In genomic region chr4:13160906-13161305, GRCh38 we compare ENCODE assay signal across 19 cellular contexts.
DNase-seq lines count a peak whose midpoint lies in the region; ATAC-seq and TF ChIP-seq lines count a peak whose summit lies in the region.
"Had no signal": no experiment of that assay in that cellular context is flagged by ENCODE, and none has a peak within 500 bp of the region (broad histone marks: within the 10 kb centered on the region; RNA-seq: fewer than 3 reads in every experiment).

No MANE protein-coding gene starts in this region.

- no peak overlapping the region for H3K9ac ChIP-seq in SK-N-SH

- H3K9me3 ChIP-seq in SK-N-SH (no peaks in the 10 kb centered on the region), adrenal gland (replicated peaks in 1 of 3) (no peaks in the 10 kb centered on the region)

- H3K27ac ChIP-seq in SK-N-SH (ENCODE audit: low read depth in 2 of 2, low read length in 1 of 2) (no peak overlapping the region), adrenal gland (no peak overlapping the region)
- H3K27ac ChIP-seq: coronary artery, RWPE1 had no signal

- POLR2A ChIA-PET in SK-N-SH (lab: Yijun Ruan, JAX) = no interaction called here

- CTCF ChIA-PET in SK-N-SH (lab: Yijun Ruan, JAX) = no interaction called here

- H3K79me2 ChIP-seq in SK-N-SH (ENCODE audit: insufficient read depth) = no peaks in the 10 kb centered on the region

- H3K9me2 ChIP-seq in SK-N-SH = no peaks in the 10 kb centered on the region

- intact Hi-C loops in adrenal gland (cut with DNase I) = no loop called here

- H3F3A ChIP-seq in SK-N-SH (replicated peaks; ENCODE audit: insufficient read depth) = no peaks in the 10 kb centered on the region

- H3K4me3 ChIP-seq in kidney epithelial cell (ENCODE audit: low read depth, low read length) (no peak overlapping the region), SK-N-SH (ENCODE audit: low read depth in 2 of 2, low read length in 1 of 2) (no peak overlapping the region), adrenal gland (no peak overlapping the region)
- H3K4me3 ChIP-seq: coronary artery had no signal

- no peak for TF ChIP-seq POLR2A in adrenal gland (IDR thresholded peaks at IDR 0.05)

- DNase-seq in AG08395 (ENCODE audit: low spot score) = peak; percentile 63
- DNase-seq in GM04503 (ENCODE audit: low read depth) = peak; percentile 23
- DNase-seq in RPMI7951 (ENCODE audit: low read depth) = peak; percentile 8
- peak; percentile 23 for DNase-seq in kidney epithelial cell (ENCODE audit: low read depth)
- no peak for DNase-seq in SK-N-SH
- DNase-seq in adrenal gland = no peak
- DNase-seq: activated CD8-positive, alpha-beta memory T cell treated with anti-CD3 and anti-CD28 coated beads for 24 hours; activated naive CD4-positive, alpha-beta T cell treated with Interleukin-2 at 50 U/mL for 16 hours; H9; Kasumi-1; midbrain; NCI-H2107; stimulated activated CD4-positive, alpha-beta T cell treated with anti-CD3 and anti-CD28 coated beads, Interleukin-4, amount 100 ng/mL, for 1 hour had no signal

- no peak for TF ChIP-seq RAD21 in SK-N-SH (IDR thresholded peaks at IDR 0.05; ENCODE audit: low read length)

- H2AFZ ChIP-seq in SK-N-SH (ENCODE audit: low read depth) = no peak overlapping the region

- H4K20me1 ChIP-seq in SK-N-SH (ENCODE audit: insufficient read depth) = no peaks in the 10 kb centered on the region

- TF ChIP-seq CTCF in kidney epithelial cell (IDR thresholded peaks at IDR 0.05; ENCODE audit: insufficient read depth, low read length, poor library complexity, severe bottlenecking) (no peak), SK-N-SH (IDR thresholded peaks at IDR 0.05) (no peak), adrenal gland (IDR thresholded peaks at IDR 0.05) (no peak)

- no peak overlapping the region for H3K4me2 ChIP-seq in SK-N-SH

- no peak for ATAC-seq in HG03565 (IDR thresholded peaks at IDR 0.05; ENCODE audit: unreplicated experiment)
- no peak for ATAC-seq in activated CD4-positive, CD25-positive, alpha-beta regulatory T cell treated with anti-CD3 and anti-CD28 coated beads, Interleukin-2, amount 50 U/mL, for 24 hours
- ATAC-seq: esophagus mucosa; stimulated activated effector memory CD8-positive, alpha-beta T cell treated with anti-CD3 and anti-CD28 coated beads, Interleukin-12 subunit alpha, Interleukin-12 subunit beta, amount 100 ng/mL, for 72 hours had no signal

- TF ChIP-seq EP300 in SK-N-SH (IDR thresholded peaks at IDR 0.05; ENCODE audit: borderline replicate concordance in 1 of 2, low read depth in 1 of 2, low read length in 1 of 2) = no peak

- H3K27me3 ChIP-seq in kidney epithelial cell (ENCODE audit: control insufficient read depth, insufficient read depth, low read length) (no peaks in the 10 kb centered on the region), SK-N-SH (ENCODE audit: insufficient read depth) (no peaks in the 10 kb centered on the region), adrenal gland (no peaks in the 10 kb centered on the region)

- 27% methylated on average over 2 of the region's 2 CpGs for WGBS in SK-N-SH (ENCODE audit: low lambda C conversion rate)
- 54 to 72% (median 59%) methylated on average over 2 of the region's 2 CpGs for WGBS in adrenal gland, 4 donors

- H3K36me3 ChIP-seq in kidney epithelial cell (ENCODE audit: control insufficient read depth, insufficient read depth, low read length) = no peaks in the 10 kb centered on the region
- H3K36me3 ChIP-seq in SK-N-SH (replicated peaks in 1 of 2; ENCODE audit: control insufficient read depth in 1 of 2, insufficient read depth in 2 of 2, low read length in 1 of 2) = no peaks in the 10 kb centered on the region
- H3K36me3 ChIP-seq in adrenal gland (replicated peaks in 1 of 2) = no peaks in the 10 kb centered on the region

- H3K4me1 ChIP-seq in SK-N-SH (ENCODE audit: control insufficient read depth in 1 of 2, insufficient read depth in 2 of 2, low read depth in 1 of 2, low read length in 1 of 2) (no peaks in the 10 kb centered on the region), adrenal gland (replicated peaks in 1 of 2) (no peaks in the 10 kb centered on the region)

TF ChIP-seq in SK-N-SH, 30 proteins besides CTCF, POLR2A, EP300 and RAD21:
- no peak for TF ChIP-seq MEF2A (IDR thresholded peaks at IDR 0.05; ENCODE audit: borderline replicate concordance, low read depth)
- TF ChIP-seq USF1 (IDR thresholded peaks at IDR 0.05; ENCODE audit: borderline replicate concordance, low read depth) = no peak
- no peak for TF ChIP-seq FOXJ3 (CRISPR knock-in tag; IDR thresholded peaks at IDR 0.05)
- TF ChIP-seq FOXM1 (IDR thresholded peaks at IDR 0.05; ENCODE audit: low read depth) = no peak
- no peak for TF ChIP-seq SIN3A (IDR thresholded peaks at IDR 0.05; ENCODE audit: borderline replicate concordance, low read depth, low read length)
- TF ChIP-seq JUND (IDR thresholded peaks at IDR 0.05) = no peak
- no peak for TF ChIP-seq FOSL2 (IDR thresholded peaks at IDR 0.05; ENCODE audit: borderline replicate concordance, low read depth)
- no peak for TF ChIP-seq SMC3 (IDR thresholded peaks at IDR 0.05; ENCODE audit: low read depth, low read length)
- no peak for TF ChIP-seq YY1 (IDR thresholded peaks at IDR 0.05; ENCODE audit: low read depth)
- no peak for TF ChIP-seq RFX5 (IDR thresholded peaks at IDR 0.05; ENCODE audit: low read length)
- no peak for TF ChIP-seq POLR2AphosphoS5 (IDR thresholded peaks at IDR 0.05; ENCODE audit: low read depth, low read length)
- no peak for TF ChIP-seq GABPA (IDR thresholded peaks at IDR 0.05; ENCODE audit: low read depth)
- TF ChIP-seq GATA2 (CRISPR knock-in tag; IDR thresholded peaks at IDR 0.05) = no peak
- no peak for TF ChIP-seq USF2 (IDR thresholded peaks at IDR 0.05; ENCODE audit: borderline replicate concordance, low read depth, low read length)
- TF ChIP-seq MXI1 (IDR thresholded peaks at IDR 0.05; ENCODE audit: low read depth, low read length) = no peak
- TF ChIP-seq TAF1 (IDR thresholded peaks at IDR 0.05; ENCODE audit: borderline replicate concordance, low read depth, low read length) = no peak
- TF ChIP-seq RCOR1 (IDR thresholded peaks at IDR 0.05; ENCODE audit: low read length) = no peak
- TF ChIP-seq, protein P1, sequence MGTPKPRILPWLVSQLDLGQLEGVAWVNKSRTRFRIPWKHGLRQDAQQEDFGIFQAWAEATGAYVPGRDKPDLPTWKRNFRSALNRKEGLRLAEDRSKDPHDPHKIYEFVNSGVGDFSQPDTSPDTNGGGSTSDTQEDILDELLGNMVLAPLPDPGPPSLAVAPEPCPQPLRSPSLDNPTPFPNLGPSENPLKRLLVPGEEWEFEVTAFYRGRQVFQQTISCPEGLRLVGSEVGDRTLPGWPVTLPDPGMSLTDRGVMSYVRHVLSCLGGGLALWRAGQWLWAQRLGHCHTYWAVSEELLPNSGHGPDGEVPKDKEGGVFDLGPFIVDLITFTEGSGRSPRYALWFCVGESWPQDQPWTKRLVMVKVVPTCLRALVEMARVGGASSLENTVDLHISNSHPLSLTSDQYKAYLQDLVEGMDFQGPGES (IDR thresholded peaks at IDR 0.05; ENCODE audit: low read depth, low read length) = no peak

Comparison
In these comparisons a context has a peak if more than half of its experiments do, and no peak if none do; other contexts are left out.
1. DNase-seq: peak in AG08395 (single experiment), GM04503 (single experiment), RPMI7951 (single experiment) and kidney epithelial cell (single experiment); none in SK-N-SH (single experiment) and adrenal gland (0 of 7).